In genomic region chr5:1182633-1183423, GRCh38 we compare ENCODE assay signal across 15 cellular contexts. TPM values are rescaled to one million over a fixed set of nuclear protein-coding genes. Genes with fewer than 3 reads are reported as not detected.
A peak's percentile ranks its signal among the peaks of the same experiment; 100 is the strongest.
DNase-seq lines count a peak whose midpoint lies in the region; TF ChIP-seq lines count a peak whose summit lies in the region.
"Had no signal": no experiment of that assay in that cellular context is flagged by ENCODE, and none has a peak within 500 bp of the region (broad histone marks: within the 10 kb centered on the region; RNA-seq: fewer than 3 reads in every experiment).

No MANE protein-coding gene starts in this region.

- H3K4me1 ChIP-seq in mesodermal cell (ENCODE audit: control insufficient read depth, insufficient read depth, low read length, poor library complexity, severe bottlenecking) = peaks cover 4% of the 10 kb centered on the region
- H3K4me1 ChIP-seq in esophagus squamous epithelium = no peaks in the 10 kb centered on the region
- H3K4me1 ChIP-seq: foreskin keratinocyte had no signal

- no peak overlapping the region for H3K4me3 ChIP-seq in mesodermal cell (ENCODE audit: extremely low read depth, insufficient read depth, low read length, poor library complexity, severe bottlenecking)
- H3K4me3 ChIP-seq in esophagus squamous epithelium = no peak overlapping the region

- H3K27ac ChIP-seq in mesodermal cell (ENCODE audit: low read depth, low read length, severe bottlenecking) = peak overlapping the region; percentile 16
- H3K27ac ChIP-seq in temporal lobe (ENCODE audit: low read depth, low read length) = peak overlapping the region; percentile 90
- H3K27ac ChIP-seq in esophagus squamous epithelium = no peak overlapping the region
- H3K27ac ChIP-seq: foreskin keratinocyte, RWPE1, VCaP had no signal

- DNase-seq in NCI-H146 (lab: John Stamatoyannopoulos, UW) = peak; percentile 42
- no peak for DNase-seq in NCI-H146 treated with DMSO at 0.1 percent for 48 hours (lab: John Stamatoyannopoulos, UW; ENCODE audit: unreplicated experiment)
- peak; percentile 86 for DNase-seq in foreskin melanocyte
- no peak for DNase-seq in activated CD4-positive, CD25-positive, alpha-beta regulatory T cell treated with anti-CD3 and anti-CD28 coated beads, Interleukin-2, amount 50 U/mL, for 72 hours
- no peak for DNase-seq in esophagus squamous epithelium (lab: John Stamatoyannopoulos, UW)
- DNase-seq in SW 1271 (lab: John Stamatoyannopoulos, UW) = no peak
- DNase-seq: 8988T, cerebellar nuclear complex, foreskin keratinocyte, Kasumi-1 had no signal

- H3K36me3 ChIP-seq in mesodermal cell (ENCODE audit: control insufficient read depth, insufficient read depth, low read length) (no peaks in the 10 kb centered on the region), esophagus squamous epithelium (no peaks in the 10 kb centered on the region)

- intact Hi-C loops in esophagus squamous epithelium (cut with DNase I) = no loop called here

- H3K9me3 ChIP-seq in mesodermal cell (ENCODE audit: control insufficient read depth, low read length) = no peaks in the 10 kb centered on the region
- no peaks in the 10 kb centered on the region for H3K9me3 ChIP-seq in esophagus squamous epithelium

- TF ChIP-seq POLR2A in esophagus squamous epithelium (IDR thresholded peaks at IDR 0.05) = no peak

- peaks cover 0 to 57% (median 0%) of the 10 kb centered on the region in 4 donors for H3K27me3 ChIP-seq in esophagus squamous epithelium
- H3K27me3 ChIP-seq: foreskin keratinocyte had no signal

- WGBS in mesodermal cell (ENCODE audit: insufficient coverage in 2 of 2), 2 experiments = 83 to 88% methylated on average over 21 to 22 of the region's 31 CpGs
- WGBS in esophagus squamous epithelium, 2 donors = 51 to 67% methylated on average over 11 to 23 of the region's 31 CpGs

- no peak for TF ChIP-seq CTCF in esophagus squamous epithelium (IDR thresholded peaks at IDR 0.05)

RNA-seq across cellular contexts. Expression of gene SLC6A19, which starts 18.6 kb away (rescaled TPM):
- not detected for polyA plus RNA-seq in mesodermal cell (2013, experiment 1 of 2)
- not detected for polyA plus RNA-seq in mesodermal cell (2013, experiment 2 of 2)
- total RNA-seq in temporal lobe (under 0.01 TPM), esophagus squamous epithelium (not detected)
- total RNA-seq: activated T-helper 17 cell treated with anti-CD3 and anti-CD28 coated beads, Interleukin-2, amount 50 U/mL, for 72 hours; foreskin keratinocyte had no signal
- polyA plus RNA-seq: foreskin keratinocyte had no signal

RNA-seq across cellular contexts. Expression of gene SLC6A18, which starts 42.4 kb away (rescaled TPM):
- polyA plus RNA-seq in mesodermal cell (2013, experiment 1 of 2) = not detected
- polyA plus RNA-seq in mesodermal cell (2013, experiment 2 of 2) = not detected
- total RNA-seq in temporal lobe = not detected
- total RNA-seq in esophagus squamous epithelium = not detected
- total RNA-seq: activated T-helper 17 cell treated with anti-CD3 and anti-CD28 coated beads, Interleukin-2, amount 50 U/mL, for 72 hours; foreskin keratinocyte had no signal
- polyA plus RNA-seq: foreskin keratinocyte had no signal

Comparison
In these comparisons a context has a peak if more than half of its experiments do, and no peak if none do; other contexts are left out.
1. DNase-seq: peak in NCI-H146 (single experiment) and foreskin melanocyte (single experiment); none in NCI-H146 treated with DMSO at 0.1 percent for 48 hours (single experiment), activated CD4-positive, CD25-positive, alpha-beta regulatory T cell treated with anti-CD3 and anti-CD28 coated beads, Interleukin-2, amount 50 U/mL, for 72 hours (single experiment), esophagus squamous epithelium (single experiment) and SW 1271 (0 of 2).
2. H3K27ac ChIP-seq: peak in mesodermal cell (single experiment) and temporal lobe (single experiment); none in esophagus squamous epithelium (0 of 4).